8 cellular contexts compared by ENCODE assay signal in the genomic region with DNA sequence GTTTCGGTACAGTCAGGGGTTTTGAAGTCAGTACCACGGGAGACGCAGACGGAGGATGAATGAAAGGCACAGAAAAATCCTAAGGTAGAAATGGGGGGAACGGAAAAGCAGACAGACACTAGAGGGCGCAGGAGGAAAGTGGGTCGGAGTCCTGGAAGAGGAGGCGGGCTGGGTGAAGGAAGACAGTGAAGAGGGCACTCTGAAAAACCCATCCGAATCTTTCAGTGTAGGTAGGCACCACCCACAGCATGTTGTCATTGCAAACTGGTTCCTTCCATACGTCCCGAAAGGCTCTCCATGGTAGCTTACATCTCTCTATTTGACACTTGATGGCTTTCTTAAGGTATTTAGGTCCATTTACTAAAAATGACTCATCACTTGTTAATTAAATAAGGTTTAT. TPM values are rescaled to one million over a fixed set of nuclear protein-coding genes. Genes with fewer than 3 reads are reported as not detected.
A peak's percentile ranks its signal among the peaks of the same experiment; 100 is the strongest.
DNase-seq lines count a peak whose midpoint lies in the region; ATAC-seq and TF ChIP-seq lines count a peak whose summit lies in the region.

No MANE protein-coding gene starts in this region.

- H3K4me1 ChIP-seq in Peyer's patch (peaks cover 0 to 17% (median 7%) of the 10 kb centered on the region in 4 donors), osteoblast (ENCODE audit: insufficient read depth, low read length) (no peaks in the 10 kb centered on the region), upper lobe of left lung (peaks cover 15 to 16% (median 16%) of the 10 kb centered on the region in 4 donors)

- TF ChIP-seq EP300 in Ishikawa (IDR thresholded peaks at IDR 0.05; ENCODE audit: borderline replicate concordance) (no peak), upper lobe of left lung (IDR thresholded peaks at IDR 0.05) (no peak)

- H3K4me3 ChIP-seq in Peyer's patch = no peak overlapping the region
- H3K4me3 ChIP-seq in fibroblast of pulmonary artery (replicated peaks; ENCODE audit: low read depth, low read length) = no peak overlapping the region
- H3K4me3 ChIP-seq in osteoblast (ENCODE audit: insufficient read depth, low read length) = peak overlapping the region; percentile 51
- H3K4me3 ChIP-seq in upper lobe of left lung = no peak overlapping the region

- no peaks in the 10 kb centered on the region for H3K36me3 ChIP-seq in Peyer's patch
- H3K36me3 ChIP-seq in osteoblast (ENCODE audit: insufficient read depth, low read length) = no peaks in the 10 kb centered on the region
- peaks cover 0 to 3% (median 2%) of the 10 kb centered on the region in 4 donors for H3K36me3 ChIP-seq in upper lobe of left lung

- H4K20me1 ChIP-seq in osteoblast (ENCODE audit: insufficient read depth, low read length) = no peaks in the 10 kb centered on the region

- H3K4me2 ChIP-seq in osteoblast (ENCODE audit: insufficient read depth, low read length) = peak overlapping the region; percentile 82

- H3K4me1 Mint-ChIP-seq in activated T-cell treated with anti-CD3 and anti-CD28 coated beads, Interleukin-2, amount 50 U/mL, for 24 hours (ENCODE audit: low read depth) = peaks cover 15% of the 10 kb centered on the region

- peak overlapping the region; percentile 82 for H2AFZ ChIP-seq in osteoblast (ENCODE audit: low read length)

- peaks cover 15% of the 10 kb centered on the region for H3K27me3 Mint-ChIP-seq in activated T-cell treated with anti-CD3 and anti-CD28 coated beads, Interleukin-2, amount 50 U/mL, for 24 hours

- peaks cover 7% of the 10 kb centered on the region for H3K36me3 Mint-ChIP-seq in activated T-cell treated with anti-CD3 and anti-CD28 coated beads, Interleukin-2, amount 50 U/mL, for 24 hours (ENCODE audit: low read depth)

- TF ChIP-seq POLR2A in Peyer's patch (IDR thresholded peaks at IDR 0.05) (no peak), upper lobe of left lung (IDR thresholded peaks at IDR 0.05) (no peak)

- ATAC-seq in GM21390 (IDR thresholded peaks at IDR 0.05; ENCODE audit: unreplicated experiment) (peak; percentile 69), upper lobe of left lung (ENCODE audit: low FRiP score in 2 of 2) (peak; percentile 52 to 75)

- H3K4me3 Mint-ChIP-seq in activated T-cell treated with anti-CD3 and anti-CD28 coated beads, Interleukin-2, amount 50 U/mL, for 24 hours = no peak overlapping the region

- no peaks in the 10 kb centered on the region for H3K79me2 ChIP-seq in osteoblast (ENCODE audit: insufficient read depth, low read length)

- H3K27me3 ChIP-seq in Peyer's patch (no peaks in the 10 kb centered on the region), osteoblast (ENCODE audit: insufficient read depth, low read length) (no peaks in the 10 kb centered on the region), upper lobe of left lung (peaks cover 0 to 5% (median 4%) of the 10 kb centered on the region in 4 donors)

- TF ChIP-seq RAD21 in Ishikawa (IDR thresholded peaks at IDR 0.05; ENCODE audit: low read depth) = peak; percentile 80

- DNase-seq in DMS 273 (lab: John Stamatoyannopoulos, UW; ENCODE audit: unreplicated experiment) (peak; percentile 88), Peyer's patch (peak in 2 of 3 donors; percentile 68 to 87), fibroblast of pulmonary artery (ENCODE audit: low read depth) (peak; percentile 63), osteoblast (ENCODE audit: insufficient read length, low spot score, missing footprints) (no peak), upper lobe of left lung (peak in 1 of 2 donors; percentile 46)
- peak; percentile 77 for DNase-seq in activated T-cell treated with anti-CD3 and anti-CD28 coated beads, Interleukin-2, amount 50 U/mL, for 24 hours

- WGBS in upper lobe of left lung, 2 donors = 3 to 5% methylated on average over 11 of the region's 11 CpGs

- TF ChIP-seq CTCF in Peyer's patch (IDR thresholded peaks at IDR 0.05) (peak; percentile 47 to 84 (median 64)), fibroblast of pulmonary artery (IDR thresholded peaks at IDR 0.05; ENCODE audit: low read length, missing control alignments) (peak; percentile 95), osteoblast (IDR thresholded peaks at IDR 0.05; ENCODE audit: extremely low read depth, low read depth, low read length) (peak; percentile 93), upper lobe of left lung (IDR thresholded peaks at IDR 0.05) (peak; percentile 52 to 77 (median 63))

- H3K9me3 ChIP-seq in Peyer's patch = no peaks in the 10 kb centered on the region
- H3K9me3 ChIP-seq in osteoblast (ENCODE audit: low read depth, low read length) = no peaks in the 10 kb centered on the region
- no peaks in the 10 kb centered on the region for H3K9me3 ChIP-seq in upper lobe of left lung

- H3K27ac ChIP-seq in Peyer's patch = no peak overlapping the region
- H3K27ac ChIP-seq in osteoblast (ENCODE audit: low read depth, low read length) = no peak overlapping the region
- no peak overlapping the region for H3K27ac ChIP-seq in upper lobe of left lung

- no peak overlapping the region for H3K27ac Mint-ChIP-seq in activated T-cell treated with anti-CD3 and anti-CD28 coated beads, Interleukin-2, amount 50 U/mL, for 24 hours

- no peaks in the 10 kb centered on the region for H3K9me3 Mint-ChIP-seq in activated T-cell treated with anti-CD3 and anti-CD28 coated beads, Interleukin-2, amount 50 U/mL, for 24 hours

TF ChIP-seq in Ishikawa, 13 proteins besides CTCF, POLR2A, EP300 and RAD21:
- TF ChIP-seq TEAD4 (IDR thresholded peaks at IDR 0.05) (no peak), MAX (IDR thresholded peaks at IDR 0.05) (0 out of 2 replicates have a peak, but pooled peaks have one; percentile 24)

RNA-seq across cellular contexts. Expression of gene ZNF236, which starts 18.5 kb away (rescaled TPM):
- total RNA-seq in Peyer's patch (10 to 100 TPM; 13.8 to 57.8 (median 27.7) TPM), osteoblast (11.6 and 14.7 TPM in 2 replicates), upper lobe of left lung (10 to 100 TPM in 5 of 6 donors, 1 to 10 TPM in 1; 9.0 to 27.2 (median 14.8) TPM)
